22 cellular contexts compared by ENCODE assay signal in genomic region chr3:127740136-127740915, GRCh38.
DNase-seq lines count a peak whose midpoint lies in the region; ATAC-seq and TF ChIP-seq lines count a peak whose summit lies in the region.
"Had no signal": no experiment of that assay in that cellular context is flagged by ENCODE, and none has a peak within 500 bp of the region (broad histone marks: within the 10 kb centered on the region; RNA-seq: fewer than 3 reads in every experiment).

No MANE protein-coding gene starts in this region.

- H3K27me3 ChIP-seq in psoas muscle (ENCODE audit: insufficient read depth in 3 of 3, low read length in 2 of 3): no peaks in the 10 kb centered on the region
- H3K27me3 ChIP-seq: colonic mucosa, ovary, thyroid gland had no signal

- peaks cover 46% of the 10 kb centered on the region for H3K4me1 ChIP-seq in psoas muscle

- ATAC-seq in psoas muscle (peak in 2 of 4 donors; percentile 5 to 29), GM21717 (IDR thresholded peaks at IDR 0.05; ENCODE audit: unreplicated experiment) (no peak), GM21381 (IDR thresholded peaks at IDR 0.05; ENCODE audit: unreplicated experiment) (no peak), GM21526 (IDR thresholded peaks at IDR 0.05; ENCODE audit: low FRiP score, unreplicated experiment) (no peak)
- ATAC-seq: activated CD8-positive, alpha-beta memory T cell treated with anti-CD3 and anti-CD28 coated beads, Interleukin-2, amount 10 ng/mL, durations not matched to agents 7 days and 5 days; lower lobe of right lung had no signal

- peak overlapping the region; percentile 98 for H3K27ac ChIP-seq in VCaP
- H3K27ac ChIP-seq in psoas muscle: peak overlapping the region; percentile 65
- H3K27ac ChIP-seq: C4-2B, colonic mucosa, lower lobe of right lung, ovary had no signal

- no peak overlapping the region for H3K4me3 ChIP-seq in psoas muscle
- H3K4me3 ChIP-seq: colonic mucosa, lower lobe of right lung, ovary, thyroid gland had no signal

- no peaks in the 10 kb centered on the region for H3K9me3 ChIP-seq in psoas muscle
- H3K9me3 ChIP-seq: colonic mucosa, lower lobe of right lung, ovary, SK-N-SH, thyroid gland had no signal

- WGBS in psoas muscle, 3 donors: 74 to 85% (median 77%) methylated on average over 20 of the region's 20 CpGs

- no peak for TF ChIP-seq CTCF in VCaP (conservative IDR thresholded peaks at IDR 0.05)
- no peak for TF ChIP-seq CTCF in psoas muscle (IDR thresholded peaks at IDR 0.05)
- TF ChIP-seq CTCF in GM13977 (IDR thresholded peaks at IDR 0.05; ENCODE audit: extremely low read depth, insufficient read depth, missing control alignments): no peak

- in situ Hi-C loops in GM13977 (cut with MboI; ENCODE audit: low pct_unique_long_range_greater_than_20kb, low sequenced_read_pairs, unreplicated experiment): no loop called here

- intact Hi-C loops in psoas muscle (cut with DNase I): no loop called here

- peak; percentile 55 for DNase-seq in A172 (ENCODE audit: low spot score)
- DNase-seq in glomerular visceral epithelial cell (ENCODE audit: extremely low spot score): peak; percentile 36
- no peak for DNase-seq in psoas muscle
- DNase-seq in GM13977 (ENCODE audit: low spot score): no peak
- DNase-seq: activated CD8-positive, alpha-beta memory T cell treated with anti-CD3 and anti-CD28 coated beads, Interleukin-2, amount 10 ng/mL, durations not matched to agents 7 days and 5 days; activated gamma-delta T cell; amygdala; colonic mucosa; lower lobe of right lung; NCI-H1417; NCI-H526 treated with DMSO at 0.1 percent for 48 hours; OCI-M1; ovary; SK-N-SH; stimulated activated CD4-positive, alpha-beta T cell treated with anti-CD3 and anti-CD28 coated beads, Interleukin-4, amount 100 ng/mL, for 24 hours; T1000; thyroid gland had no signal

- no peaks in the 10 kb centered on the region for H3K36me3 ChIP-seq in psoas muscle (ENCODE audit: insufficient read depth in 1 of 2, low read depth in 1 of 2)
- H3K36me3 ChIP-seq: colonic mucosa, lower lobe of right lung, ovary, thyroid gland had no signal

Comparison
In these comparisons a context has a peak if more than half of its experiments do, and no peak if none do; other contexts are left out.
1. DNase-seq: peak in A172 (single experiment) and glomerular visceral epithelial cell (single experiment); none in psoas muscle (0 of 2) and GM13977 (single experiment).